In genomic region chr3:186110975-186111974, GRCh38 we compare ENCODE assay signal across 11 cellular contexts. TPM values are rescaled to one million over a fixed set of nuclear protein-coding genes. Genes with fewer than 3 reads are reported as not detected.
DNase-seq lines count a peak whose midpoint lies in the region; ATAC-seq lines count a peak whose summit lies in the region.
"Had no signal": no experiment of that assay in that cellular context is flagged by ENCODE, and none has a peak within 500 bp of the region (broad histone marks: within the 10 kb centered on the region; RNA-seq: fewer than 3 reads in every experiment).

No MANE protein-coding gene starts in this region.

- CTCF ChIA-PET in activated CD4-positive, alpha-beta memory T cell treated with anti-CD3 and anti-CD28 coated beads for 36 hours (lab: Charles Lee) = interaction anchor here (2.2 kb wide), 1 partner anchor 429 kb away, joined by 6 read pairs; no protein-coding TSS in a partner anchor

- peak; percentile 25 for ATAC-seq in HG02610 (IDR thresholded peaks at IDR 0.05; ENCODE audit: unreplicated experiment)
- no peak for ATAC-seq in natural killer cell treated with Interleukin-12 subunit alpha and Interleukin-12 subunit beta and Interleukin-15 and Interleukin-18, amount 100 ng/mL, for 72 hours
- ATAC-seq in HG03025 (IDR thresholded peaks at IDR 0.05; ENCODE audit: low FRiP score, unreplicated experiment) = no peak
- ATAC-seq in GM21447 (IDR thresholded peaks at IDR 0.05; ENCODE audit: unreplicated experiment) = no peak

- H3K4me1 Mint-ChIP-seq in activated CD4-positive, alpha-beta memory T cell treated with anti-CD3 and anti-CD28 coated beads for 36 hours (ENCODE audit: low read depth) = peaks cover 41% of the 10 kb centered on the region
- peaks cover 43 to 46% of the 10 kb centered on the region in 2 donors for H3K4me1 Mint-ChIP-seq in natural killer cell treated with Interleukin-12 subunit alpha and Interleukin-12 subunit beta and Interleukin-15 and Interleukin-18, amount 100 ng/mL, for 72 hours (ENCODE audit: low read depth in 2 of 2)

- H3K9me3 Mint-ChIP-seq in activated CD4-positive, alpha-beta memory T cell treated with anti-CD3 and anti-CD28 coated beads for 36 hours = no peaks in the 10 kb centered on the region
- H3K9me3 Mint-ChIP-seq in natural killer cell treated with Interleukin-12 subunit alpha and Interleukin-12 subunit beta and Interleukin-15 and Interleukin-18, amount 100 ng/mL, for 72 hours = no peaks in the 10 kb centered on the region

- peak; percentile 22 for DNase-seq in NCI-H82 (lab: John Stamatoyannopoulos, UW)
- DNase-seq in NCI-H82 treated with DMSO at 0.1 percent for 48 hours (lab: John Stamatoyannopoulos, UW; ENCODE audit: unreplicated experiment) = no peak
- peak; percentile 40 for DNase-seq in activated CD4-positive, alpha-beta memory T cell treated with anti-CD3 and anti-CD28 coated beads for 36 hours
- DNase-seq in natural killer cell treated with Interleukin-12 subunit alpha and Interleukin-12 subunit beta and Interleukin-15 and Interleukin-18, amount 100 ng/mL, for 72 hours (ENCODE audit: low spot score) = no peak
- no peak for DNase-seq in NCI-H2081 (lab: John Stamatoyannopoulos, UW)
- DNase-seq: 8988T; NK-92 treated with Interleukin-12 subunit alpha and Interleukin-12 subunit beta, amount 100 ng/mL, for 24 hours; stimulated activated CD4-positive, alpha-beta T cell treated with anti-CD3 and anti-CD28 coated beads, Interleukin-4, amount 100 ng/mL, for 1 hour had no signal

- POLR2A ChIA-PET in activated CD4-positive, alpha-beta memory T cell treated with anti-CD3 and anti-CD28 coated beads for 36 hours (lab: Charles Lee) = no interaction called here

- intact Hi-C loops in activated CD4-positive, alpha-beta memory T cell treated with anti-CD3 and anti-CD28 coated beads for 36 hours (cut with micrococcal nuclease) = loop anchor here (1.0 to 2.0 kb wide), 3 partner anchors 86 to 506 kb away; no protein-coding TSS in a partner anchor

- peaks cover 81% of the 10 kb centered on the region for H3K27me3 Mint-ChIP-seq in activated CD4-positive, alpha-beta memory T cell treated with anti-CD3 and anti-CD28 coated beads for 36 hours
- peaks cover 31 to 56% of the 10 kb centered on the region in 2 donors for H3K27me3 Mint-ChIP-seq in natural killer cell treated with Interleukin-12 subunit alpha and Interleukin-12 subunit beta and Interleukin-15 and Interleukin-18, amount 100 ng/mL, for 72 hours

- peak overlapping the region; percentile 38 for H3K4me3 Mint-ChIP-seq in activated CD4-positive, alpha-beta memory T cell treated with anti-CD3 and anti-CD28 coated beads for 36 hours
- peak overlapping the region; percentile 96 for H3K4me3 Mint-ChIP-seq in natural killer cell treated with Interleukin-12 subunit alpha and Interleukin-12 subunit beta and Interleukin-15 and Interleukin-18, amount 100 ng/mL, for 72 hours

- no peaks in the 10 kb centered on the region for H3K36me3 Mint-ChIP-seq in activated CD4-positive, alpha-beta memory T cell treated with anti-CD3 and anti-CD28 coated beads for 36 hours
- no peaks in the 10 kb centered on the region for H3K36me3 Mint-ChIP-seq in natural killer cell treated with Interleukin-12 subunit alpha and Interleukin-12 subunit beta and Interleukin-15 and Interleukin-18, amount 100 ng/mL, for 72 hours

- H3K27ac Mint-ChIP-seq in activated CD4-positive, alpha-beta memory T cell treated with anti-CD3 and anti-CD28 coated beads for 36 hours = no peak overlapping the region
- peak overlapping the region; percentile 87 to 90 for H3K27ac Mint-ChIP-seq in natural killer cell treated with Interleukin-12 subunit alpha and Interleukin-12 subunit beta and Interleukin-15 and Interleukin-18, amount 100 ng/mL, for 72 hours

RNA-seq across cellular contexts. Expression of gene ETV5, which starts 2.4 kb away (rescaled TPM):
- total RNA-seq in activated CD4-positive, alpha-beta memory T cell treated with anti-CD3 and anti-CD28 coated beads for 36 hours = 1 to 10 TPM in 1 of 2 experiments, under 1 TPM in 1; 0.74 to 1.3 TPM
- 100 to 1,000 TPM in 1 of 2 donors, 10 to 100 TPM in 1; 61.6 to 113 TPM for total RNA-seq in natural killer cell treated with Interleukin-12 subunit alpha and Interleukin-12 subunit beta and Interleukin-15 and Interleukin-18, amount 100 ng/mL, for 72 hours

Comparison
In these comparisons a context has a peak if more than half of its experiments do, and no peak if none do; other contexts are left out.
1. DNase-seq: peak in NCI-H82 (single experiment) and activated CD4-positive, alpha-beta memory T cell treated with anti-CD3 and anti-CD28 coated beads for 36 hours (single experiment); none in NCI-H82 treated with DMSO at 0.1 percent for 48 hours (single experiment), natural killer cell treated with Interleukin-12 subunit alpha and Interleukin-12 subunit beta and Interleukin-15 and Interleukin-18, amount 100 ng/mL, for 72 hours (single experiment) and NCI-H2081 (0 of 2).
2. RNA of gene ETV5, which starts 2.4 kb away (total RNA-seq): 61.6 to 113 TPM in natural killer cell treated with Interleukin-12 subunit alpha and Interleukin-12 subunit beta and Interleukin-15 and Interleukin-18, amount 100 ng/mL, for 72 hours; 0.74 to 1.3 TPM in activated CD4-positive, alpha-beta memory T cell treated with anti-CD3 and anti-CD28 coated beads for 36 hours; every median in the first group is over 10 times any median in the second.